Comparison of ENCODE assay signal across 20 cellular contexts in genomic region chr1:17021896-17022295, GRCh38. TPM values are rescaled to one million over a fixed set of nuclear protein-coding genes. Genes with fewer than 3 reads are reported as not detected.
DNase-seq lines count a peak whose midpoint lies in the region; ATAC-seq, FAIRE-seq and TF ChIP-seq lines count a peak whose summit lies in the region.
"Had no signal": no experiment of that assay in that cellular context is flagged by ENCODE, and none has a peak within 500 bp of the region (broad histone marks: within the 10 kb centered on the region; RNA-seq: fewer than 3 reads in every experiment).

No MANE protein-coding gene starts in this region.

- H3K27me3 Mint-ChIP-seq in activated CD4-positive, alpha-beta T cell treated with anti-CD3 and anti-CD28 coated beads for 36 hours: no peaks in the 10 kb centered on the region
- no peaks in the 10 kb centered on the region for H3K27me3 Mint-ChIP-seq in astrocyte (ENCODE audit: low read depth, unreplicated experiment)
- no peaks in the 10 kb centered on the region for H3K27me3 Mint-ChIP-seq in nephron progenitor cell (ENCODE audit: low read depth, poor library complexity)
- no peaks in the 10 kb centered on the region for H3K27me3 Mint-ChIP-seq in activated CD4-positive, alpha-beta memory T cell treated with anti-CD3 and anti-CD28 coated beads for 36 hours
- no peaks in the 10 kb centered on the region for H3K27me3 Mint-ChIP-seq in naive thymus-derived CD4-positive, alpha-beta T cell

- no peak for TF ChIP-seq CTCF in astrocyte (IDR thresholded peaks at IDR 0.05; ENCODE audit: insufficient read depth, low read depth, low read length)
- TF ChIP-seq CTCF in nephron progenitor cell (IDR thresholded peaks at IDR 0.05): no peak

- no peaks in the 10 kb centered on the region for H3K27me3 ChIP-seq in astrocyte (ENCODE audit: insufficient read depth, low read length)
- no peaks in the 10 kb centered on the region for H3K27me3 ChIP-seq in naive thymus-derived CD4-positive, alpha-beta T cell (ENCODE audit: control insufficient read depth in 2 of 2, insufficient read depth in 2 of 2, low read length in 2 of 2)

- FAIRE-seq in astrocyte (lab: Jason Lieb, UNC): no peak
- FAIRE-seq: H1, K562 had no signal

- no peaks in the 10 kb centered on the region for H3K9me3 Mint-ChIP-seq in activated CD4-positive, alpha-beta T cell treated with anti-CD3 and anti-CD28 coated beads for 36 hours (ENCODE audit: low read depth)
- no peaks in the 10 kb centered on the region for H3K9me3 Mint-ChIP-seq in astrocyte (ENCODE audit: unreplicated experiment)
- H3K9me3 Mint-ChIP-seq in nephron progenitor cell: no peaks in the 10 kb centered on the region
- H3K9me3 Mint-ChIP-seq in activated CD4-positive, alpha-beta memory T cell treated with anti-CD3 and anti-CD28 coated beads for 36 hours: no peaks in the 10 kb centered on the region
- no peaks in the 10 kb centered on the region for H3K9me3 Mint-ChIP-seq in naive thymus-derived CD4-positive, alpha-beta T cell

- H3K4me3 ChIP-seq in astrocyte (ENCODE audit: insufficient read depth, low read depth, low read length): no peak overlapping the region
- no peak overlapping the region for H3K4me3 ChIP-seq in naive thymus-derived CD4-positive, alpha-beta T cell (ENCODE audit: low read length)
- H3K4me3 ChIP-seq: K562 had no signal

- H3K27ac Mint-ChIP-seq in activated CD4-positive, alpha-beta T cell treated with anti-CD3 and anti-CD28 coated beads for 36 hours: peak overlapping the region; percentile 4
- H3K27ac Mint-ChIP-seq in astrocyte (ENCODE audit: unreplicated experiment): peak overlapping the region; percentile 34
- peak overlapping the region; percentile 68 for H3K27ac Mint-ChIP-seq in nephron progenitor cell
- H3K27ac Mint-ChIP-seq in activated CD4-positive, alpha-beta memory T cell treated with anti-CD3 and anti-CD28 coated beads for 36 hours: no peak overlapping the region
- H3K27ac Mint-ChIP-seq in naive thymus-derived CD4-positive, alpha-beta T cell: peak overlapping the region in 1 of 9 donors; percentile 74

- H3K79me2 ChIP-seq in astrocyte (ENCODE audit: insufficient read depth, low read length): no peaks in the 10 kb centered on the region

- no peak for DNase-seq in activated CD4-positive, alpha-beta T cell treated with anti-CD3 and anti-CD28 coated beads for 36 hours
- no peak for DNase-seq in activated CD4-positive, alpha-beta T cell treated with anti-CD3 and anti-CD28 coated beads for 48 hours
- DNase-seq in astrocyte (ENCODE audit: low read depth) (no peak), nephron progenitor cell (no peak)
- DNase-seq in activated CD4-positive, alpha-beta memory T cell treated with anti-CD3 and anti-CD28 coated beads for 36 hours: no peak
- no peak for DNase-seq in naive thymus-derived CD4-positive, alpha-beta T cell
- DNase-seq: AML-193, DND-41, NCI-H187, NCI-H2227 treated with DMSO at 0.1 percent for 48 hours, NCI-H510A treated with DMSO at 0.1 percent for 48 hours, NCI-H774, OCI-M1, SHP77 had no signal

- no peak overlapping the region for H3K4me3 Mint-ChIP-seq in activated CD4-positive, alpha-beta T cell treated with anti-CD3 and anti-CD28 coated beads for 36 hours
- no peak overlapping the region for H3K4me3 Mint-ChIP-seq in astrocyte (ENCODE audit: unreplicated experiment)
- H3K4me3 Mint-ChIP-seq in nephron progenitor cell: no peak overlapping the region
- H3K4me3 Mint-ChIP-seq in activated CD4-positive, alpha-beta memory T cell treated with anti-CD3 and anti-CD28 coated beads for 36 hours: no peak overlapping the region
- H3K4me3 Mint-ChIP-seq in naive thymus-derived CD4-positive, alpha-beta T cell: no peak overlapping the region
- H3K4me3 Mint-ChIP-seq: CD14-positive monocyte had no signal

- no peak overlapping the region for H2AFZ ChIP-seq in astrocyte (ENCODE audit: low read depth, low read length)

- H3K9ac ChIP-seq in astrocyte (ENCODE audit: low read length): no peak overlapping the region

- no peaks in the 10 kb centered on the region for H3K9me3 ChIP-seq in astrocyte (ENCODE audit: insufficient read depth, low read depth, low read length)
- no peaks in the 10 kb centered on the region for H3K9me3 ChIP-seq in naive thymus-derived CD4-positive, alpha-beta T cell (ENCODE audit: control insufficient read depth in 2 of 3, low read length in 3 of 3)

- H3K27ac ChIP-seq in astrocyte (ENCODE audit: low read depth, low read length) (no peak overlapping the region), temporal lobe (ENCODE audit: low read depth, low read length) (peak overlapping the region; percentile 63)
- H3K27ac ChIP-seq in naive thymus-derived CD4-positive, alpha-beta T cell (ENCODE audit: low read depth, low read length): no peak overlapping the region
- H3K27ac ChIP-seq: 22Rv1 had no signal

- CTCF ChIA-PET in activated CD4-positive, alpha-beta T cell treated with anti-CD3 and anti-CD28 coated beads for 36 hours (lab: Charles Lee): interaction anchor here (1.5 kb wide), 1 partner anchor 61 kb away, joined by 3 read pairs; no protein-coding TSS in a partner anchor
- CTCF ChIA-PET in activated CD4-positive, alpha-beta memory T cell treated with anti-CD3 and anti-CD28 coated beads for 36 hours (lab: Charles Lee): interaction anchor here (2.0 kb wide), 1 partner anchor 70 kb away, joined by 7 read pairs; no protein-coding TSS in a partner anchor
- CTCF ChIA-PET in naive thymus-derived CD4-positive, alpha-beta T cell (lab: Charles Lee): no interaction called here

- POLR2A ChIA-PET in activated CD4-positive, alpha-beta T cell treated with anti-CD3 and anti-CD28 coated beads for 36 hours (lab: Charles Lee): no interaction called here
- POLR2A ChIA-PET in activated CD4-positive, alpha-beta memory T cell treated with anti-CD3 and anti-CD28 coated beads for 36 hours (lab: Charles Lee): no interaction called here
- POLR2A ChIA-PET in naive thymus-derived CD4-positive, alpha-beta T cell (lab: Charles Lee): no interaction called here

- intact Hi-C loops in activated CD4-positive, alpha-beta T cell treated with anti-CD3 and anti-CD28 coated beads for 36 hours (cut with DNase I, micrococcal nuclease): no loop called here
- intact Hi-C loops in activated CD4-positive, alpha-beta memory T cell treated with anti-CD3 and anti-CD28 coated beads for 36 hours (cut with micrococcal nuclease): no loop called here
- intact Hi-C loops in naive thymus-derived CD4-positive, alpha-beta T cell (cut with micrococcal nuclease): no loop called here

- peaks cover 24% of the 10 kb centered on the region for H3K36me3 Mint-ChIP-seq in activated CD4-positive, alpha-beta T cell treated with anti-CD3 and anti-CD28 coated beads for 36 hours (ENCODE audit: low read depth)
- H3K36me3 Mint-ChIP-seq in astrocyte (ENCODE audit: low read depth, unreplicated experiment) (peaks cover 23% of the 10 kb centered on the region), nephron progenitor cell (ENCODE audit: low read depth) (peaks cover 64% of the 10 kb centered on the region)
- peaks cover 37% of the 10 kb centered on the region for H3K36me3 Mint-ChIP-seq in activated CD4-positive, alpha-beta memory T cell treated with anti-CD3 and anti-CD28 coated beads for 36 hours
- peaks cover 9 to 55% (median 19%) of the 10 kb centered on the region in 5 donors for H3K36me3 Mint-ChIP-seq in naive thymus-derived CD4-positive, alpha-beta T cell

- H3K4me1 ChIP-seq in astrocyte (ENCODE audit: insufficient read depth, low read length): no peaks in the 10 kb centered on the region
- H3K4me1 ChIP-seq in naive thymus-derived CD4-positive, alpha-beta T cell (ENCODE audit: control insufficient read depth in 2 of 2, insufficient read depth in 2 of 2, low read length in 2 of 2): no peaks in the 10 kb centered on the region

- ATAC-seq in activated CD4-positive, alpha-beta T cell treated with anti-CD3 and anti-CD28 coated beads for 36 hours: no peak
- ATAC-seq in GM21737 (IDR thresholded peaks at IDR 0.05; ENCODE audit: unreplicated experiment): no peak
- no peak for ATAC-seq in naive thymus-derived CD4-positive, alpha-beta T cell
- ATAC-seq: K562 had no signal

- peaks cover 11% of the 10 kb centered on the region for H4K20me1 ChIP-seq in astrocyte (ENCODE audit: insufficient read depth, low read length)

- H3K4me2 ChIP-seq in astrocyte (ENCODE audit: low read length): no peak overlapping the region

- peaks cover 8% of the 10 kb centered on the region for H3K4me1 Mint-ChIP-seq in activated CD4-positive, alpha-beta T cell treated with anti-CD3 and anti-CD28 coated beads for 36 hours
- H3K4me1 Mint-ChIP-seq in astrocyte (ENCODE audit: low read depth, unreplicated experiment): peaks cover 4% of the 10 kb centered on the region
- no peaks in the 10 kb centered on the region for H3K4me1 Mint-ChIP-seq in nephron progenitor cell
- H3K4me1 Mint-ChIP-seq in activated CD4-positive, alpha-beta memory T cell treated with anti-CD3 and anti-CD28 coated beads for 36 hours (ENCODE audit: low read depth): peaks cover 7% of the 10 kb centered on the region
- H3K4me1 Mint-ChIP-seq in naive thymus-derived CD4-positive, alpha-beta T cell: peaks cover 0 to 18% (median 0%) of the 10 kb centered on the region in 7 donors

- H3K36me3 ChIP-seq in astrocyte (ENCODE audit: insufficient read depth, low read length): peaks cover 48% of the 10 kb centered on the region
- H3K36me3 ChIP-seq in naive thymus-derived CD4-positive, alpha-beta T cell (ENCODE audit: control insufficient read depth in 2 of 3, insufficient read depth in 3 of 3, low read length in 3 of 3): peaks cover 24 to 92% (median 37%) of the 10 kb centered on the region in 3 experiments

RNA-seq across cellular contexts. Expression of gene ATP13A2, which starts 10.2 kb away (rescaled TPM):
- 10 to 100 TPM; 30.7 to 32.0 TPM for total RNA-seq in activated CD4-positive, alpha-beta T cell treated with anti-CD3 and anti-CD28 coated beads for 36 hours
- total RNA-seq in astrocyte: 67.8 and 76.5 TPM in 2 replicates
- 78.9 TPM for total RNA-seq in temporal lobe
- 10 to 100 TPM; 41.8 to 45.9 TPM for total RNA-seq in activated CD4-positive, alpha-beta memory T cell treated with anti-CD3 and anti-CD28 coated beads for 36 hours
- 10 to 100 TPM; 32.9 to 57.4 (median 42.1) TPM for total RNA-seq in naive thymus-derived CD4-positive, alpha-beta T cell
- polyA plus RNA-seq in naive thymus-derived CD4-positive, alpha-beta T cell: 10 to 100 TPM; 25.6 to 59.1 TPM

RNA-seq across cellular contexts. Expression of gene SDHB, which starts 31.9 kb away (rescaled TPM):
- total RNA-seq in activated CD4-positive, alpha-beta T cell treated with anti-CD3 and anti-CD28 coated beads for 36 hours: 100 to 1,000 TPM; 132 to 149 TPM
- 83.0 and 84.9 TPM in 2 replicates for total RNA-seq in astrocyte
- 61.5 TPM for total RNA-seq in temporal lobe
- total RNA-seq in activated CD4-positive, alpha-beta memory T cell treated with anti-CD3 and anti-CD28 coated beads for 36 hours: 100 to 1,000 TPM; 154 to 163 TPM
- 10 to 100 TPM; 53.3 to 81.3 (median 61.1) TPM for total RNA-seq in naive thymus-derived CD4-positive, alpha-beta T cell
- 100 to 1,000 TPM; 127 to 147 TPM for polyA plus RNA-seq in naive thymus-derived CD4-positive, alpha-beta T cell

RNA-seq across cellular contexts. Expression of gene MFAP2, which starts 41.5 kb away (rescaled TPM):
- not detected for total RNA-seq in activated CD4-positive, alpha-beta T cell treated with anti-CD3 and anti-CD28 coated beads for 36 hours
- 121 and 132 TPM in 2 replicates for total RNA-seq in astrocyte
- total RNA-seq in temporal lobe: 5.9 TPM
- not detected for total RNA-seq in activated CD4-positive, alpha-beta memory T cell treated with anti-CD3 and anti-CD28 coated beads for 36 hours
- total RNA-seq in naive thymus-derived CD4-positive, alpha-beta T cell: not detected
- under 1 TPM in 1 of 2 donors, not detected in 1; 0.76 TPM for polyA plus RNA-seq in naive thymus-derived CD4-positive, alpha-beta T cell
- total RNA-seq: K562 had no signal
- polyA plus RNA-seq: CD14-positive monocyte, K562 had no signal

Comparison
In these comparisons a context has a peak if more than half of its experiments do, and no peak if none do; other contexts are left out.
1. RNA of gene MFAP2, which starts 41.5 kb away (total RNA-seq): 121 to 132 TPM in astrocyte; 5.9 TPM in temporal lobe (single experiment), not detected in activated CD4-positive, alpha-beta memory T cell treated with anti-CD3 and anti-CD28 coated beads for 36 hours, not detected in activated CD4-positive, alpha-beta T cell treated with anti-CD3 and anti-CD28 coated beads for 36 hours and not detected in naive thymus-derived CD4-positive, alpha-beta T cell; every median in the first group is over 10 times any median in the second.